In the genomic region with DNA sequence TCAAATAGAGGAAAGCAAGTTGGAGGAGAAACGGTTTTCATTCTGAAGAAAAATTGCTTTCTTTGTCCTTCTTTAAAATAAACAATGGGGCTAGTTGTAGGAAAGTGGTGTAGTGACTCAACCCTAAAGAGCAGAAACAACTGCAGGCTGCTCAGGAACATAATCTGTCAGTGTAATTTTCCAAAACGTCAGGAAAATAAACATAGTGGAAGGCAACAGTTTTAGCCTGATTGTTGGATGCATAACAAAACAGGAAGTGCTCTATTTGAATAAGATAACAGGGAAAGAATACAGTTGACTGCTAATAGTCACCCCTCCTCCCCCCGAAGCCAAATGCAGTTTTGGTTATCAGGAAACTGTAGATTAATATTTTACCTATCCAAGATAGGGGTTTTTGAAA, we compare ENCODE assay signal across 1 cellular context.
TF ChIP-seq lines count a peak whose summit lies in the region.

No MANE protein-coding gene starts in this region.

TF ChIP-seq in HepG2, 621 proteins besides CTCF, POLR2A, EP300 and RAD21 (continued from another document):
- TF ChIP-seq, protein P1, sequence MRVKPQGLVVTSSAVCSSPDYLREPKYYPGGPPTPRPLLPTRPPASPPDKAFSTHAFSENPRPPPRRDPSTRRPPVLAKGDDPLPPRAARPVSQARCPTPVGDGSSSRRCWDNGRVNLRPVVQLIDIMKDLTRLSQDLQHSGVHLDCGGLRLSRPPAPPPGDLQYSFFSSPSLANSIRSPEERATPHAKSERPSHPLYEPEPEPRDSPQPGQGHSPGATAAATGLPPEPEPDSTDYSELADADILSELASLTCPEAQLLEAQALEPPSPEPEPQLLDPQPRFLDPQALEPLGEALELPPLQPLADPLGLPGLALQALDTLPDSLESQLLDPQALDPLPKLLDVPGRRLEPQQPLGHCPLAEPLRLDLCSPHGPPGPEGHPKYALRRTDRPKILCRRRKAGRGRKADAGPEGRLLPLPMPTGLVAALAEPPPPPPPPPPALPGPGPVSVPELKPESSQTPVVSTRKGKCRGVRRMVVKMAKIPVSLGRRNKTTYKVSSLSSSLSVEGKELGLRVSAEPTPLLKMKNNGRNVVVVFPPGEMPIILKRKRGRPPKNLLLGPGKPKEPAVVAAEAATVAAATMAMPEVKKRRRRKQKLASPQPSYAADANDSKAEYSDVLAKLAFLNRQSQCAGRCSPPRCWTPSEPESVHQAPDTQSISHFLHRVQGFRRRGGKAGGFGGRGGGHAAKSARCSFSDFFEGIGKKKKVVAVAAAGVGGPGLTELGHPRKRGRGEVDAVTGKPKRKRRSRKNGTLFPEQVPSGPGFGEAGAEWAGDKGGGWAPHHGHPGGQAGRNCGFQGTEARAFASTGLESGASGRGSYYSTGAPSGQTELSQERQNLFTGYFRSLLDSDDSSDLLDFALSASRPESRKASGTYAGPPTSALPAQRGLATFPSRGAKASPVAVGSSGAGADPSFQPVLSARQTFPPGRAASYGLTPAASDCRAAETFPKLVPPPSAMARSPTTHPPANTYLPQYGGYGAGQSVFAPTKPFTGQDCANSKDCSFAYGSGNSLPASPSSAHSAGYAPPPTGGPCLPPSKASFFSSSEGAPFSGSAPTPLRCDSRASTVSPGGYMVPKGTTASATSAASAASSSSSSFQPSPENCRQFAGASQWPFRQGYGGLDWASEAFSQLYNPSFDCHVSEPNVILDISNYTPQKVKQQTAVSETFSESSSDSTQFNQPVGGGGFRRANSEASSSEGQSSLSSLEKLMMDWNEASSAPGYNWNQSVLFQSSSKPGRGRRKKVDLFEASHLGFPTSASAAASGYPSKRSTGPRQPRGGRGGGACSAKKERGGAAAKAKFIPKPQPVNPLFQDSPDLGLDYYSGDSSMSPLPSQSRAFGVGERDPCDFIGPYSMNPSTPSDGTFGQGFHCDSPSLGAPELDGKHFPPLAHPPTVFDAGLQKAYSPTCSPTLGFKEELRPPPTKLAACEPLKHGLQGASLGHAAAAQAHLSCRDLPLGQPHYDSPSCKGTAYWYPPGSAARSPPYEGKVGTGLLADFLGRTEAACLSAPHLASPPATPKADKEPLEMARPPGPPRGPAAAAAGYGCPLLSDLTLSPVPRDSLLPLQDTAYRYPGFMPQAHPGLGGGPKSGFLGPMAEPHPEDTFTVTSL (CRISPR knock-in tag; IDR thresholded peaks at IDR 0.05; ENCODE audit: borderline replicate concordance), result peak; percentile 22; the same call in 1 of the 2 replicates
- TF ChIP-seq, protein P2, sequence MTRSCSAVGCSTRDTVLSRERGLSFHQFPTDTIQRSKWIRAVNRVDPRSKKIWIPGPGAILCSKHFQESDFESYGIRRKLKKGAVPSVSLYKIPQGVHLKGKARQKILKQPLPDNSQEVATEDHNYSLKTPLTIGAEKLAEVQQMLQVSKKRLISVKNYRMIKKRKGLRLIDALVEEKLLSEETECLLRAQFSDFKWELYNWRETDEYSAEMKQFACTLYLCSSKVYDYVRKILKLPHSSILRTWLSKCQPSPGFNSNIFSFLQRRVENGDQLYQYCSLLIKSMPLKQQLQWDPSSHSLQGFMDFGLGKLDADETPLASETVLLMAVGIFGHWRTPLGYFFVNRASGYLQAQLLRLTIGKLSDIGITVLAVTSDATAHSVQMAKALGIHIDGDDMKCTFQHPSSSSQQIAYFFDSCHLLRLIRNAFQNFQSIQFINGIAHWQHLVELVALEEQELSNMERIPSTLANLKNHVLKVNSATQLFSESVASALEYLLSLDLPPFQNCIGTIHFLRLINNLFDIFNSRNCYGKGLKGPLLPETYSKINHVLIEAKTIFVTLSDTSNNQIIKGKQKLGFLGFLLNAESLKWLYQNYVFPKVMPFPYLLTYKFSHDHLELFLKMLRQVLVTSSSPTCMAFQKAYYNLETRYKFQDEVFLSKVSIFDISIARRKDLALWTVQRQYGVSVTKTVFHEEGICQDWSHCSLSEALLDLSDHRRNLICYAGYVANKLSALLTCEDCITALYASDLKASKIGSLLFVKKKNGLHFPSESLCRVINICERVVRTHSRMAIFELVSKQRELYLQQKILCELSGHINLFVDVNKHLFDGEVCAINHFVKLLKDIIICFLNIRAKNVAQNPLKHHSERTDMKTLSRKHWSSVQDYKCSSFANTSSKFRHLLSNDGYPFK (CRISPR knock-in tag; IDR thresholded peaks at IDR 0.05; ENCODE audit: borderline replicate concordance), result no peak
- TF ChIP-seq, protein P3, sequence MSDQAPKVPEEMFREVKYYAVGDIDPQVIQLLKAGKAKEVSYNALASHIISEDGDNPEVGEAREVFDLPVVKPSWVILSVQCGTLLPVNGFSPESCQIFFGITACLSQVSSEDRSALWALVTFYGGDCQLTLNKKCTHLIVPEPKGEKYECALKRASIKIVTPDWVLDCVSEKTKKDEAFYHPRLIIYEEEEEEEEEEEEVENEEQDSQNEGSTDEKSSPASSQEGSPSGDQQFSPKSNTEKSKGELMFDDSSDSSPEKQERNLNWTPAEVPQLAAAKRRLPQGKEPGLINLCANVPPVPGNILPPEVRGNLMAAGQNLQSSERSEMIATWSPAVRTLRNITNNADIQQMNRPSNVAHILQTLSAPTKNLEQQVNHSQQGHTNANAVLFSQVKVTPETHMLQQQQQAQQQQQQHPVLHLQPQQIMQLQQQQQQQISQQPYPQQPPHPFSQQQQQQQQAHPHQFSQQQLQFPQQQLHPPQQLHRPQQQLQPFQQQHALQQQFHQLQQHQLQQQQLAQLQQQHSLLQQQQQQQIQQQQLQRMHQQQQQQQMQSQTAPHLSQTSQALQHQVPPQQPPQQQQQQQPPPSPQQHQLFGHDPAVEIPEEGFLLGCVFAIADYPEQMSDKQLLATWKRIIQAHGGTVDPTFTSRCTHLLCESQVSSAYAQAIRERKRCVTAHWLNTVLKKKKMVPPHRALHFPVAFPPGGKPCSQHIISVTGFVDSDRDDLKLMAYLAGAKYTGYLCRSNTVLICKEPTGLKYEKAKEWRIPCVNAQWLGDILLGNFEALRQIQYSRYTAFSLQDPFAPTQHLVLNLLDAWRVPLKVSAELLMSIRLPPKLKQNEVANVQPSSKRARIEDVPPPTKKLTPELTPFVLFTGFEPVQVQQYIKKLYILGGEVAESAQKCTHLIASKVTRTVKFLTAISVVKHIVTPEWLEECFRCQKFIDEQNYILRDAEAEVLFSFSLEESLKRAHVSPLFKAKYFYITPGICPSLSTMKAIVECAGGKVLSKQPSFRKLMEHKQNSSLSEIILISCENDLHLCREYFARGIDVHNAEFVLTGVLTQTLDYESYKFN (CRISPR knock-in tag; conservative IDR thresholded peaks at IDR 0.05), result 0 out of 2 replicates have a peak, but pooled peaks have one; percentile 20
- no peak for TF ChIP-seq SOX13 (IDR thresholded peaks at IDR 0.05)
- TF ChIP-seq SOX13 (CRISPR knock-in tag; conservative IDR thresholded peaks at IDR 0.05 in 1 of 2, IDR thresholded peaks at IDR 0.05 in 1 of 2), result peak in 1 of 2 experiments; percentile 49; a peak in 1 of 4 replicates
- TF ChIP-seq FOXP1 (IDR thresholded peaks at IDR 0.05), result no peak
- peak; percentile 64 for TF ChIP-seq FOXP1 (CRISPR knock-in tag; IDR thresholded peaks at IDR 0.05)
- TF ChIP-seq, protein P4, sequence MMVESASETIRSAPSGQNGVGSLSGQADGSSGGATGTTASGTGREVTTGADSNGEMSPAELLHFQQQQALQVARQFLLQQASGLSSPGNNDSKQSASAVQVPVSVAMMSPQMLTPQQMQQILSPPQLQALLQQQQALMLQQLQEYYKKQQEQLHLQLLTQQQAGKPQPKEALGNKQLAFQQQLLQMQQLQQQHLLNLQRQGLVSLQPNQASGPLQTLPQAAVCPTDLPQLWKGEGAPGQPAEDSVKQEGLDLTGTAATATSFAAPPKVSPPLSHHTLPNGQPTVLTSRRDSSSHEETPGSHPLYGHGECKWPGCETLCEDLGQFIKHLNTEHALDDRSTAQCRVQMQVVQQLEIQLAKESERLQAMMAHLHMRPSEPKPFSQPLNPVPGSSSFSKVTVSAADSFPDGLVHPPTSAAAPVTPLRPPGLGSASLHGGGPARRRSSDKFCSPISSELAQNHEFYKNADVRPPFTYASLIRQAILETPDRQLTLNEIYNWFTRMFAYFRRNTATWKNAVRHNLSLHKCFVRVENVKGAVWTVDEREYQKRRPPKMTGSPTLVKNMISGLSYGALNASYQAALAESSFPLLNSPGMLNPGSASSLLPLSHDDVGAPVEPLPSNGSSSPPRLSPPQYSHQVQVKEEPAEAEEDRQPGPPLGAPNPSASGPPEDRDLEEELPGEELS (CRISPR knock-in tag; IDR thresholded peaks at IDR 0.05), result peak; percentile 29; the same call in 1 of the 2 replicates
- TF ChIP-seq FOXA3 (CRISPR knock-in tag; IDR thresholded peaks at IDR 0.05), result 0 out of 2 replicates have a peak, but pooled peaks have one; percentile 35
- TF ChIP-seq HMG20A (CRISPR knock-in tag; IDR thresholded peaks at IDR 0.05; ENCODE audit: borderline replicate concordance), result peak; percentile 30; the same call in 1 of the 2 replicates
- TF ChIP-seq ELF3 (CRISPR knock-in tag; IDR thresholded peaks at IDR 0.05), result 0 out of 2 replicates have a peak, but pooled peaks have one; percentile 20
- TF ChIP-seq ZNF232 (CRISPR knock-in tag; IDR thresholded peaks at IDR 0.05; ENCODE audit: borderline replicate concordance), result no peak
- no peak for TF ChIP-seq SOX6 (IDR thresholded peaks at IDR 0.05)
- TF ChIP-seq SOX6 (CRISPR knock-in tag; IDR thresholded peaks at IDR 0.05), result peak; percentile 35; the same call in 1 of the 2 replicates
